13 cellular contexts compared by ENCODE assay signal in the genomic region with DNA sequence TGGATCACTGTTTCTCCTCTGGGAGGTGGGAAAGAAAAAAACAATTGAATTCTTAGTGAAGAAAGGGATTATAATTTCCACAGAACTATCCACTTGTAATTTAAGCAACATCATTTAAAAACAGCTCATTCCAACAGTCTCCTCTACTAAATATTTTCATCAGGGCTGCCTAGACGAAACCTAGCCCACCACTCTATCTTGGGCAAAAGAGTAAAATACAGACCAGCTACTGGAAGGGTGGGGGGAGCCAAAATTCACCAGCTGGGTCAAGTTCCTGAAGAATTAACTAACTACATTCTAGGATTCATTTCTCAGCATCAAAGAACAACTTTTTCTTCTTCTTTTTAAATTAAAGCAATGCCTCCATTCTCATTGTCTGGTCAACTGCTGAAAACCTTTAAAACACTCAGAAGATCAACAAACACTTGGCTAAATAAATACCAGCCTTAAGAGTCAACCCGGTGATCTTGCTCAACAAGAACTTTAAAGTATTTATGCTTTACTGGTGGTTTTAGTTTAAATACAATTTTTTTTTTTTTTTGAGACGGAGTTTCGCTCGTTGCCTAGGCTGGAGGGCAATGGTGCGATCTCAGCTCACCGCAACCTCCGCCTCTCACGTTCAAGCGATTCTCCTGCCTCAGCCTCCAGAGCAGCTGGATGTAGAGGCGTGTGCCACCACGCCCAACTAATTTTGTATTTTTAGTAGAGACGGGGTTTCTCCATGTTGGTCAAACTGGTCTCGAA. TPM values are rescaled to one million over a fixed set of nuclear protein-coding genes. Genes with fewer than 3 reads are reported as not detected.
A peak's percentile ranks its signal among the peaks of the same experiment; 100 is the strongest.
DNase-seq lines count a peak whose midpoint lies in the region; ATAC-seq, FAIRE-seq and TF ChIP-seq lines count a peak whose summit lies in the region.
"Had no signal": no experiment of that assay in that cellular context is flagged by ENCODE, and none has a peak within 500 bp of the region (broad histone marks: within the 10 kb centered on the region; RNA-seq: fewer than 3 reads in every experiment).

No MANE protein-coding gene starts in this region.

- peaks cover 44 to 89% (median 78%) of the 10 kb centered on the region in 4 donors for H3K4me1 Mint-ChIP-seq in CD4-positive, CD25-positive, alpha-beta regulatory T cell
- peaks cover 59% of the 10 kb centered on the region for H3K4me1 Mint-ChIP-seq in HFFc6 (ENCODE audit: low read depth)
- peaks cover 47 to 95% (median 85%) of the 10 kb centered on the region in 4 donors for H3K4me1 Mint-ChIP-seq in naive thymus-derived CD8-positive, alpha-beta T cell

- H3K36me3 ChIP-seq in CD4-positive, CD25-positive, alpha-beta regulatory T cell (ENCODE audit: control insufficient read depth, insufficient read depth, low read length): peaks cover 46% of the 10 kb centered on the region

- H3K27me3 ChIP-seq in CD4-positive, CD25-positive, alpha-beta regulatory T cell (ENCODE audit: control insufficient read depth, insufficient read depth, low read length): no peaks in the 10 kb centered on the region
- H3K27me3 ChIP-seq in right cardiac atrium (ENCODE audit: control insufficient read depth, insufficient read depth): no peaks in the 10 kb centered on the region

- peak overlapping the region; percentile 21 for H3K4me3 ChIP-seq in CD4-positive, CD25-positive, alpha-beta regulatory T cell (ENCODE audit: low read depth, low read length)
- H3K4me3 ChIP-seq in choroid plexus epithelial cell (ENCODE audit: low read depth, low read length): no peak overlapping the region
- H3K4me3 ChIP-seq in right cardiac atrium (ENCODE audit: low read length): no peak overlapping the region

- no peak for ATAC-seq in CD4-positive, CD25-positive, alpha-beta regulatory T cell (ENCODE audit: low read depth in 2 of 2)
- no peak for ATAC-seq in naive thymus-derived CD8-positive, alpha-beta T cell
- ATAC-seq in GM18502 (IDR thresholded peaks at IDR 0.05; ENCODE audit: poor library complexity, unreplicated experiment) (no peak), right cardiac atrium (no peak)
- ATAC-seq: effector memory CD8-positive, alpha-beta T cell had no signal

- 87% methylated on average over 14 of the region's 14 CpGs for whole genome bisulfite sequencing in right cardiac atrium

- no peaks in the 10 kb centered on the region for H3K9me3 Mint-ChIP-seq in CD4-positive, CD25-positive, alpha-beta regulatory T cell
- H3K9me3 Mint-ChIP-seq in HFFc6: no peaks in the 10 kb centered on the region
- H3K9me3 Mint-ChIP-seq in naive thymus-derived CD8-positive, alpha-beta T cell: no peaks in the 10 kb centered on the region
- H3K9me3 Mint-ChIP-seq: effector memory CD8-positive, alpha-beta T cell had no signal

- no peak overlapping the region for H3K27ac ChIP-seq in CD4-positive, CD25-positive, alpha-beta regulatory T cell (ENCODE audit: insufficient read depth, low read length, poor library complexity, severe bottlenecking)
- no peak overlapping the region for H3K27ac ChIP-seq in right cardiac atrium (ENCODE audit: low read length)

- TF ChIP-seq CTCF in HFFc6 (IDR thresholded peaks at IDR 0.05) (no peak), choroid plexus epithelial cell (conservative IDR thresholded peaks at IDR 0.05; ENCODE audit: low read depth, low read length) (no peak)

- intact Hi-C loops in right cardiac atrium (cut with DNase I): no loop called here

- peak overlapping the region in 2 of 3 donors; percentile 31 to 77 for H3K27ac Mint-ChIP-seq in CD4-positive, CD25-positive, alpha-beta regulatory T cell
- H3K27ac Mint-ChIP-seq in HFFc6: peak overlapping the region; percentile 87
- peak overlapping the region in 8 of 10 donors; percentile 11 to 75 (median 46) for H3K27ac Mint-ChIP-seq in naive thymus-derived CD8-positive, alpha-beta T cell

- POLR2A ChIA-PET in naive thymus-derived CD8-positive, alpha-beta T cell (lab: Charles Lee): no interaction called here

- peaks cover 64% of the 10 kb centered on the region for H3K4me1 ChIP-seq in CD4-positive, CD25-positive, alpha-beta regulatory T cell (ENCODE audit: control insufficient read depth, insufficient read depth, low read length, poor library complexity, severe bottlenecking)
- peaks cover 13% of the 10 kb centered on the region for H3K4me1 ChIP-seq in right cardiac atrium (ENCODE audit: control insufficient read depth, insufficient read depth, low read length)

- no peaks in the 10 kb centered on the region for H3K9me3 ChIP-seq in CD4-positive, CD25-positive, alpha-beta regulatory T cell (ENCODE audit: control insufficient read depth in 2 of 2, low read length in 2 of 2)
- no peaks in the 10 kb centered on the region for H3K9me3 ChIP-seq in right cardiac atrium (ENCODE audit: control insufficient read depth, low read length)

- FAIRE-seq in urothelium cell line (lab: Jason Lieb, UNC): no peak
- FAIRE-seq: RCC 7860 had no signal

- peak overlapping the region in 3 of 4 donors; percentile 35 to 68 (median 52) for H3K4me3 Mint-ChIP-seq in CD4-positive, CD25-positive, alpha-beta regulatory T cell
- peak overlapping the region; percentile 82 for H3K4me3 Mint-ChIP-seq in HFFc6
- peak overlapping the region in 8 of 10 donors; percentile 12 to 66 (median 46) for H3K4me3 Mint-ChIP-seq in naive thymus-derived CD8-positive, alpha-beta T cell

- no peaks in the 10 kb centered on the region for H3K27me3 Mint-ChIP-seq in CD4-positive, CD25-positive, alpha-beta regulatory T cell
- H3K27me3 Mint-ChIP-seq in HFFc6 (ENCODE audit: insufficient read depth): peaks cover 3% of the 10 kb centered on the region
- H3K27me3 Mint-ChIP-seq in naive thymus-derived CD8-positive, alpha-beta T cell: no peaks in the 10 kb centered on the region
- H3K27me3 Mint-ChIP-seq: effector memory CD8-positive, alpha-beta T cell had no signal

- no peak for DNase-seq in CD4-positive, CD25-positive, alpha-beta regulatory T cell
- DNase-seq in HFFc6 (peak; percentile 71), choroid plexus epithelial cell (ENCODE audit: low read depth) (peak; percentile 77), islet precursor cell (no peak), urothelium cell line (ENCODE audit: low spot score) (no peak), right cardiac atrium (no peak)
- no peak for DNase-seq in naive thymus-derived CD8-positive, alpha-beta T cell
- DNase-seq: activated gamma-delta T cell; DND-41; effector memory CD8-positive, alpha-beta T cell; nucleus accumbens had no signal

- peaks cover 33% of the 10 kb centered on the region for H3K36me3 Mint-ChIP-seq in CD4-positive, CD25-positive, alpha-beta regulatory T cell
- peaks cover 51% of the 10 kb centered on the region for H3K36me3 Mint-ChIP-seq in HFFc6 (ENCODE audit: low read depth)
- H3K36me3 Mint-ChIP-seq in naive thymus-derived CD8-positive, alpha-beta T cell: peaks cover 0 to 83% (median 27%) of the 10 kb centered on the region in 3 donors

RNA-seq across cellular contexts. Expression of a gene that starts 25.2 kb away (rescaled TPM):
- total RNA-seq in CD4-positive, CD25-positive, alpha-beta regulatory T cell: 295 TPM
- polyA plus RNA-seq in CD4-positive, CD25-positive, alpha-beta regulatory T cell: 10 to 100 TPM in 3 of 4 donors, 1 to 10 TPM in 1; 9.1 to 14.1 (median 11.3) TPM
- total RNA-seq in HFFc6 (2021; fragmentation: NEBNext Ultra II Directional; extraction: Animal tissue kit (Norgen Biotek cat#: 25700)): 10 to 100 TPM; 23.8 to 33.0 (median 27.7) TPM
- 100 to 1,000 TPM; 206 to 208 TPM for total RNA-seq in naive thymus-derived CD8-positive, alpha-beta T cell
- polyA plus RNA-seq in naive thymus-derived CD8-positive, alpha-beta T cell: 10 to 100 TPM; 13.1 to 16.6 (median 13.2) TPM
- total RNA-seq in right cardiac atrium: 10 to 100 TPM; 36.2 to 53.8 (median 43.7) TPM
- polyA plus RNA-seq in right cardiac atrium: 15.9 TPM

Comparison
In these comparisons a context has a peak if more than half of its experiments do, and no peak if none do; other contexts are left out.
1. DNase-seq: peak in HFFc6 (single experiment) and choroid plexus epithelial cell (single experiment); none in CD4-positive, CD25-positive, alpha-beta regulatory T cell (0 of 3), naive thymus-derived CD8-positive, alpha-beta T cell (0 of 10), islet precursor cell (single experiment), urothelium cell line (single experiment) and right cardiac atrium (0 of 3).
2. Peak in every context shown above with its lines, with median percentiles within 50 percentile points of each other: H3K27ac Mint-ChIP-seq and H3K4me3 Mint-ChIP-seq.